1 cellular context compared by ENCODE assay signal in the genomic region with DNA sequence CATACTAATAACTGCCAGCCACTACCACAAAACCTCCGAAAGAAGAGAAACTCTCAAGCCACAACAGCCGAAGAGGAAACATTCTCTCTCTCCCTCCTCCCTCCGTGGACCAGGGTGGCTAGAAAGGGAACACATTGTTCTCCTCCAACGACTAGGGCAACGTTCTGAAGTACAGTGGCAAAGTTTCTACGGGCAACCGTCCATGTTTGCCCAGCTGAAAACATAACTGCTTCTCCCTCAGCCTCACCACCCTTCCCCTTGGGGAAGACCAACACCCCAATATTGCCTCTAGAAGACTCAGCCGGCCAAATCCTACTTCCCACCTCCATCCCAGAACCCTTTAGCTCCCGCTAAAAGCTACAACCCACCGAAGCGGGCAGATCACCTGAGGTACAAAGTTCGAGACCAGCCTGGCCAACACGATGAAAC.
TF ChIP-seq lines count a peak whose summit lies in the region.

No MANE protein-coding gene starts in this region.

TF ChIP-seq in GM23338, 12 proteins besides CTCF, POLR2A, EP300 and RAD21 (continued from another document):
- TF ChIP-seq, protein P1, sequence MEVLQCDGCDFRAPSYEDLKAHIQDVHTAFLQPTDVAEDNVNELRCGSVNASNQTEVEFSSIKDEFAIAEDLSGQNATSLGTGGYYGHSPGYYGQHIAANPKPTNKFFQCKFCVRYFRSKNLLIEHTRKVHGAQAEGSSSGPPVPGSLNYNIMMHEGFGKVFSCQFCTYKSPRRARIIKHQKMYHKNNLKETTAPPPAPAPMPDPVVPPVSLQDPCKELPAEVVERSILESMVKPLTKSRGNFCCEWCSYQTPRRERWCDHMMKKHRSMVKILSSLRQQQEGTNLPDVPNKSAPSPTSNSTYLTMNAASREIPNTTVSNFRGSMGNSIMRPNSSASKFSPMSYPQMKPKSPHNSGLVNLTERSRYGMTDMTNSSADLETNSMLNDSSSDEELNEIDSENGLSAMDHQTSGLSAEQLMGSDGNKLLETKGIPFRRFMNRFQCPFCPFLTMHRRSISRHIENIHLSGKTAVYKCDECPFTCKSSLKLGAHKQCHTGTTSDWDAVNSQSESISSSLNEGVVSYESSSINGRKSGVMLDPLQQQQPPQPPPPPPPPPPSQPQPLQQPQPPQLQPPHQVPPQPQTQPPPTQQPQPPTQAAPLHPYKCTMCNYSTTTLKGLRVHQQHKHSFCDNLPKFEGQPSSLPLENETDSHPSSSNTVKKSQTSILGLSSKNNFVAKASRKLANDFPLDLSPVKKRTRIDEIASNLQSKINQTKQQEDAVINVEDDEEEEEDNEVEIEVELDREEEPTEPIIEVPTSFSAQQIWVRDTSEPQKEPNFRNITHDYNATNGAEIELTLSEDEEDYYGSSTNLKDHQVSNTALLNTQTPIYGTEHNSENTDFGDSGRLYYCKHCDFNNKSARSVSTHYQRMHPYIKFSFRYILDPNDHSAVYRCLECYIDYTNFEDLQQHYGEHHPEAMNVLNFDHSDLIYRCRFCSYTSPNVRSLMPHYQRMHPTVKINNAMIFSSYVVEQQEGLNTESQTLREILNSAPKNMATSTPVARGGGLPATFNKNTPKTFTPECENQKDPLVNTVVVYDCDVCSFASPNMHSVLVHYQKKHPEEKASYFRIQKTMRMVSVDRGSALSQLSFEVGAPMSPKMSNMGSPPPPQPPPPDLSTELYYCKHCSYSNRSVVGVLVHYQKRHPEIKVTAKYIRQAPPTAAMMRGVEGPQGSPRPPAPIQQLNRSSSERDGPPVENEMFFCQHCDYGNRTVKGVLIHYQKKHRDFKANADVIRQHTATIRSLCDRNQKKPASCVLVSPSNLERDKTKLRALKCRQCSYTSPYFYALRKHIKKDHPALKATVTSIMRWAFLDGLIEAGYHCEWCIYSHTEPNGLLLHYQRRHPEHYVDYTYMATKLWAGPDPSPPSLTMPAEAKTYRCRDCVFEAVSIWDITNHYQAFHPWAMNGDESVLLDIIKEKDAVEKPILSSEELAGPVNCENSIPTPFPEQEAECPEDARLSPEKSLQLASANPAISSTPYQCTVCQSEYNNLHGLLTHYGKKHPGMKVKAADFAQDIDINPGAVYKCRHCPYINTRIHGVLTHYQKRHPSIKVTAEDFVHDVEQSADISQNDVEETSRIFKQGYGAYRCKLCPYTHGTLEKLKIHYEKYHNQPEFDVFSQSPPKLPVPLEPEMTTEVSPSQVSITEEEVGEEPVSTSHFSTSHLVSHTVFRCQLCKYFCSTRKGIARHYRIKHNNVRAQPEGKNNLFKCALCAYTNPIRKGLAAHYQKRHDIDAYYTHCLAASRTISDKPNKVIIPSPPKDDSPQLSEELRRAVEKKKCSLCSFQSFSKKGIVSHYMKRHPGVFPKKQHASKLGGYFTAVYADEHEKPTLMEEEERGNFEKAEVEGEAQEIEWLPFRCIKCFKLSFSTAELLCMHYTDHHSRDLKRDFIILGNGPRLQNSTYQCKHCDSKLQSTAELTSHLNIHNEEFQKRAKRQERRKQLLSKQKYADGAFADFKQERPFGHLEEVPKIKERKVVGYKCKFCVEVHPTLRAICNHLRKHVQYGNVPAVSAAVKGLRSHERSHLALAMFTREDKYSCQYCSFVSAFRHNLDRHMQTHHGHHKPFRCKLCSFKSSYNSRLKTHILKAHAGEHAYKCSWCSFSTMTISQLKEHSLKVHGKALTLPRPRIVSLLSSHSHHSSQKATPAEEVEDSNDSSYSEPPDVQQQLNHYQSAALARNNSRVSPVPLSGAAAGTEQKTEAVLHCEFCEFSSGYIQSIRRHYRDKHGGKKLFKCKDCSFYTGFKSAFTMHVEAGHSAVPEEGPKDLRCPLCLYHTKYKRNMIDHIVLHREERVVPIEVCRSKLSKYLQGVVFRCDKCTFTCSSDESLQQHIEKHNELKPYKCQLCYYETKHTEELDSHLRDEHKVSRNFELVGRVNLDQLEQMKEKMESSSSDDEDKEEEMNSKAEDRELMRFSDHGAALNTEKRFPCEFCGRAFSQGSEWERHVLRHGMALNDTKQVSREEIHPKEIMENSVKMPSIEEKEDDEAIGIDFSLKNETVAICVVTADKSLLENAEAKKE (CRISPR knock-in tag; IDR thresholded peaks at IDR 0.05), result no peak
- no peak for TF ChIP-seq STAT1 (IDR thresholded peaks at IDR 0.05; ENCODE audit: unreplicated experiment)
- TF ChIP-seq CREB1 (CRISPR knock-in tag; IDR thresholded peaks at IDR 0.05; ENCODE audit: low read depth), result no peak
- TF ChIP-seq POLR2AphosphoS5 (IDR thresholded peaks at IDR 0.05; ENCODE audit: low read depth), result no peak
- no peak for TF ChIP-seq NANOG (IDR thresholded peaks at IDR 0.05; ENCODE audit: borderline replicate concordance)
- TF ChIP-seq EZH2 (IDR thresholded peaks at IDR 0.05; ENCODE audit: low read depth, unreplicated experiment), result no peak
- no peak for TF ChIP-seq ZNF114 (CRISPR knock-in tag; IDR thresholded peaks at IDR 0.05)
